Comparison of ENCODE assay signal across 8 cellular contexts in genomic region chr7:12637819-12638592, GRCh38. TPM values are rescaled to one million over a fixed set of nuclear protein-coding genes. Genes with fewer than 3 reads are reported as not detected.
DNase-seq lines count a peak whose midpoint lies in the region; ATAC-seq lines count a peak whose summit lies in the region.

No MANE protein-coding gene starts in this region.

- no peaks in the 10 kb centered on the region for H3K9me3 Mint-ChIP-seq in activated CD4-positive, alpha-beta T cell treated with anti-CD3 and anti-CD28 coated beads, Interleukin-2, amount 10 ng/mL, durations not matched to agents 7 days and 5 days

- 19% methylated on average over 4 of the region's 4 CpGs for WGBS in right cardiac atrium

- ATAC-seq in HG02798 (IDR thresholded peaks at IDR 0.05; ENCODE audit: poor library complexity, unreplicated experiment) (peak; percentile 61), right cardiac atrium (peak; percentile 22 to 26), HG03039 (IDR thresholded peaks at IDR 0.05; ENCODE audit: unreplicated experiment) (no peak)

- CTCF ChIA-PET in activated CD4-positive, alpha-beta T cell treated with anti-CD3 and anti-CD28 coated beads, Interleukin-2, amount 10 ng/mL, durations not matched to agents 7 days and 5 days (lab: Charles Lee): interaction anchor here (1.1 to 1.9 kb wide), 4 partner anchors 9 to 49 kb away, joined by 3 to 18 read pairs (median 4); partner anchors contain the start of gene ARL4A

- H3K9me3 ChIP-seq in right cardiac atrium (ENCODE audit: control insufficient read depth, low read length): no peaks in the 10 kb centered on the region

- H3K4me1 Mint-ChIP-seq in activated CD4-positive, alpha-beta T cell treated with anti-CD3 and anti-CD28 coated beads, Interleukin-2, amount 10 ng/mL, durations not matched to agents 7 days and 5 days: peaks cover 36% of the 10 kb centered on the region

- DNase-seq in activated CD4-positive, alpha-beta T cell treated with anti-CD3 and anti-CD28 coated beads, Interleukin-2, amount 10 ng/mL, durations not matched to agents 7 days and 5 days: no peak
- no peak for DNase-seq in activated CD4-positive, alpha-beta T cell treated with anti-CD3 and anti-CD28 coated beads for 1 hour
- DNase-seq in NOMO-1 treated with dmso at 0.1 percent for 144 hours (lab: John Stamatoyannopoulos, UW; ENCODE audit: unreplicated experiment): peak; percentile 35
- DNase-seq in right cardiac atrium: no peak
- DNase-seq in activated gamma-delta T cell treated with Interleukin-2 at 50 U/mL for 16 hours: no peak
- no peak for DNase-seq in middle frontal gyrus (ENCODE audit: extremely low spot score, low spot score)

- POLR2A ChIA-PET in activated CD4-positive, alpha-beta T cell treated with anti-CD3 and anti-CD28 coated beads, Interleukin-2, amount 10 ng/mL, durations not matched to agents 7 days and 5 days (lab: Charles Lee): no interaction called here

- no peak overlapping the region for H3K27ac ChIP-seq in right cardiac atrium (ENCODE audit: low read length)

- H3K4me3 ChIP-seq in right cardiac atrium (ENCODE audit: low read length): no peak overlapping the region

- H3K27me3 ChIP-seq in right cardiac atrium (ENCODE audit: control insufficient read depth, insufficient read depth): no peaks in the 10 kb centered on the region

- no peaks in the 10 kb centered on the region for H3K4me1 ChIP-seq in right cardiac atrium (ENCODE audit: control insufficient read depth, insufficient read depth, low read length)

- peaks cover 3% of the 10 kb centered on the region for H3K27me3 Mint-ChIP-seq in activated CD4-positive, alpha-beta T cell treated with anti-CD3 and anti-CD28 coated beads, Interleukin-2, amount 10 ng/mL, durations not matched to agents 7 days and 5 days

- H3K27ac Mint-ChIP-seq in activated CD4-positive, alpha-beta T cell treated with anti-CD3 and anti-CD28 coated beads, Interleukin-2, amount 10 ng/mL, durations not matched to agents 7 days and 5 days: peak overlapping the region; percentile 50

- intact Hi-C loops in right cardiac atrium (cut with DNase I): loop anchor here in 3 of 4 donors (2.0 to 10.0 kb wide), 3 partner anchors 624 to 627 kb away; no protein-coding TSS in a partner anchor

- no peaks in the 10 kb centered on the region for H3K36me3 Mint-ChIP-seq in activated CD4-positive, alpha-beta T cell treated with anti-CD3 and anti-CD28 coated beads, Interleukin-2, amount 10 ng/mL, durations not matched to agents 7 days and 5 days (ENCODE audit: low read depth)

- no peak overlapping the region for H3K4me3 Mint-ChIP-seq in activated CD4-positive, alpha-beta T cell treated with anti-CD3 and anti-CD28 coated beads, Interleukin-2, amount 10 ng/mL, durations not matched to agents 7 days and 5 days

RNA-seq across cellular contexts. Expression of gene ARL4A, which starts 49.4 kb away (rescaled TPM):
- total RNA-seq in activated CD4-positive, alpha-beta T cell treated with anti-CD3 and anti-CD28 coated beads, Interleukin-2, amount 10 ng/mL, durations not matched to agents 7 days and 5 days: 10 to 100 TPM; 13.9 to 14.9 TPM
- total RNA-seq in right cardiac atrium: 10 to 100 TPM in 3 of 4 donors, 1 to 10 TPM in 1; 9.6 to 19.7 (median 12.6) TPM
- polyA plus RNA-seq in right cardiac atrium: 10.3 TPM
